Comparison of ENCODE assay signal across 11 cellular contexts in the genomic region with DNA sequence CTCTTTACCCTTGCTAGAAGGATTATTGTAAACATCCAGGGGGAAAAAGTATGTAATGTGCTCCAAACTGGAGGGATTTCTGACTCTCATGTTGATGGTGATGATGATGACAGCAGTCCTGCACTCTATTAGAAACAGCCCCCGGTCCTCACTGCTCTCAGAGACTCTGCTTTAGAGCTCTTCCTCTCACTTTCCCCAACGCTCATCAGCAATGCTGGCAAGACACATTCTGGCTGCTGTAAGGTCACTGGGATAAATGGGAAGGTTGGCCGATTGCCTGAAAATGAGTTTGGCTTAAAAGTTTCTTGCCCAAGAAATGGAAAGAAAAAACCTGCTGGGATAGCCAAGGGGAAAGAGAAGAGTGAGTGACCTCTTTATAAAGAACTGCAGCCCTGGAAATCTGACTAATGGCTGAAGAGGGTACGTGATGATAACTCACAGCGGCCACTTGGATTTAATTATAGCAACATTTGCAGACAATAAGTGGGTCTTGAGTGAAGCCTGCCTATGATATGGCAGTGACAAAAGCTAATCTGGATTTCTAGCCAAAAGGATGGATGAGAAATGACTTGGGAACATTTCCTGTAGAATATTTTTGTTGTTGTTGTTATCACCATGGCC.
"Had no signal": no experiment of that assay in that cellular context is flagged by ENCODE, and none has a peak within 500 bp of the region (broad histone marks: within the 10 kb centered on the region; RNA-seq: fewer than 3 reads in every experiment).

No MANE protein-coding gene starts in this region.

- DNase-seq: activated CD4-positive, alpha-beta T cell treated with anti-CD3 and anti-CD28 coated beads, Interleukin-2, amount 50 U/mL, for 1 hour; activated naive CD4-positive, alpha-beta T cell treated with anti-CD3 and anti-CD28 coated beads, Interleukin-2, amount 50 U/mL, for 16 hours; activated T-cell treated with anti-CD3 and anti-CD28 coated beads for 4 hours; body of pancreas; effector memory CD4-positive, alpha-beta T cell; kidney glomerular epithelial cell; naive thymus-derived CD4-positive, alpha-beta T cell; stimulated activated CD4-positive, alpha-beta T cell treated with anti-CD3 and anti-CD28 coated beads, Interleukin-12 subunit alpha, Interleukin-12 subunit beta, amount 100 ng/mL, for 4 hours; stimulated activated naive CD8-positive, alpha-beta T cell treated with anti-CD3 and anti-CD28 coated beads, Interleukin-15, Interleukin-2, amounts not matched to agents 100 U/mL and 50 U/mL, for 24 hours; T-helper 2 cell had no signal

- H3K4me3 ChIP-seq: body of pancreas, lung had no signal

- H3K27ac ChIP-seq: body of pancreas had no signal

- H3K9me3 ChIP-seq: body of pancreas had no signal

- H3K4me1 ChIP-seq: body of pancreas had no signal

- H3K27me3 ChIP-seq: body of pancreas had no signal

- ATAC-seq: body of pancreas; naive thymus-derived CD4-positive, alpha-beta T cell; stimulated activated naive CD8-positive, alpha-beta T cell treated with anti-CD3 and anti-CD28 coated beads, Interleukin-15, Interleukin-2, amounts not matched to agents 100 U/mL and 50 U/mL, for 24 hours had no signal
